ENCODE assay signal across 1 cellular context in the genomic region with DNA sequence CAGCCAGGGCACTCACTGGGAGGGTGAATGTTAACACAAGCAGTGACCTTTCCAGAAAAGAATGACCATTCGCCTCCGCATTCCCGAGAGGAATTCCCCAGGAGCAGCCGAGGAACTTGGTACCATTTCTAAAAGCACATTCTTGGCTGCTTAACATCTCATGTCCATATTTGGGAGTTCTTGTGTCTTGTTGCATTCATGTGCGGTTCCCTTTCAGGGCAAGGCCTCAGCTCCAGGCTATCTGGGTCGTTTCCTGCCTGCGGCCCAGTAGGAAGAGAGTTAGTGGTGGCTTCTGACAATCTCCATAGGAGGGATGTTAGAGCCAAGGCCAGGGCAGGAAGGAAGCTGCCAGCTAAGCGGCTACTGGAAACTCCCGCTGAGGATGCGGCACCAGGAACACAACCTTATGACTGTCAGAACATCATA.
TF ChIP-seq lines count a peak whose summit lies in the region.

No MANE protein-coding gene starts in this region.

TF ChIP-seq in H1, 55 proteins besides CTCF, POLR2A, EP300 and RAD21 (continued from another document):
- TF ChIP-seq CBX5 (IDR thresholded peaks at IDR 0.05; ENCODE audit: low read depth, low read length) (no peak), BCL11A (IDR thresholded peaks at IDR 0.05; ENCODE audit: low read depth in 2 of 2, low read length in 2 of 2) (no peak), KDM4A (IDR thresholded peaks at IDR 0.05; ENCODE audit: low read depth, low read length, severe bottlenecking) (no peak), SIN3A (conservative IDR thresholded peaks at IDR 0.05 in 1 of 2, IDR thresholded peaks at IDR 0.05 in 1 of 2; ENCODE audit: low read depth in 1 of 2, low read length in 2 of 2) (no peak), TAF1 (IDR thresholded peaks at IDR 0.05; ENCODE audit: low read depth, low read length) (0 out of 2 replicates have a peak, but pooled peaks have one; percentile 1), SUZ12 (IDR thresholded peaks at IDR 0.05; ENCODE audit: low read length) (no peak), RBBP5 (IDR thresholded peaks at IDR 0.05; ENCODE audit: borderline replicate concordance, low read depth, low read length) (no peak), SP1 (IDR thresholded peaks at IDR 0.05; ENCODE audit: low read depth, low read length) (0 out of 2 replicates have a peak, but pooled peaks have one; percentile 9), MAFK (IDR thresholded peaks at IDR 0.05; ENCODE audit: low read depth, low read length) (no peak), RNF2 (IDR thresholded peaks at IDR 0.05; ENCODE audit: borderline replicate concordance, low read depth, low read length, missing control alignments, poor library complexity, severe bottlenecking) (no peak), SP2 (IDR thresholded peaks at IDR 0.05; ENCODE audit: low read length) (no peak), TEAD4 (IDR thresholded peaks at IDR 0.05; ENCODE audit: low read depth, low read length) (peak; percentile 82), NANOG (IDR thresholded peaks at IDR 0.05; ENCODE audit: insufficient read depth, low read depth, low read length, poor library complexity, severe bottlenecking) (no peak), KDM1A (IDR thresholded peaks at IDR 0.05; ENCODE audit: borderline replicate concordance, low read length) (no peak), JUND (IDR thresholded peaks at IDR 0.05; ENCODE audit: low read length) (peak; percentile 51; the same call in 1 of the 2 replicates), SIRT6 (IDR thresholded peaks at IDR 0.05; ENCODE audit: low read length) (no peak), HDAC2 (IDR thresholded peaks at IDR 0.05; ENCODE audit: borderline replicate concordance in 1 of 2, low read depth in 2 of 2, low read length in 2 of 2) (0 out of 4 replicates have a peak, but pooled peaks of 1 of the 2 experiments have one; percentile 56), EGR1 (IDR thresholded peaks at IDR 0.05; ENCODE audit: borderline replicate concordance, low read depth, low read length) (0 out of 2 replicates have a peak, but pooled peaks have one; percentile 12), TBP (IDR thresholded peaks at IDR 0.05; ENCODE audit: low read depth, low read length) (no peak), POLR2AphosphoS5 (IDR thresholded peaks at IDR 0.05; ENCODE audit: low read depth, low read length) (no peak), ZNF274 (IDR thresholded peaks at IDR 0.05; ENCODE audit: borderline replicate concordance, extremely low read depth, low read length) (no peak), SP4 (IDR thresholded peaks at IDR 0.05; ENCODE audit: low read length) (no peak), SRF (IDR thresholded peaks at IDR 0.05; ENCODE audit: low read depth, low read length) (peak; percentile 94), RXRA (IDR thresholded peaks at IDR 0.05; ENCODE audit: insufficient read depth, low read depth, low read length) (no peak)
- TF ChIP-seq, protein P1, sequence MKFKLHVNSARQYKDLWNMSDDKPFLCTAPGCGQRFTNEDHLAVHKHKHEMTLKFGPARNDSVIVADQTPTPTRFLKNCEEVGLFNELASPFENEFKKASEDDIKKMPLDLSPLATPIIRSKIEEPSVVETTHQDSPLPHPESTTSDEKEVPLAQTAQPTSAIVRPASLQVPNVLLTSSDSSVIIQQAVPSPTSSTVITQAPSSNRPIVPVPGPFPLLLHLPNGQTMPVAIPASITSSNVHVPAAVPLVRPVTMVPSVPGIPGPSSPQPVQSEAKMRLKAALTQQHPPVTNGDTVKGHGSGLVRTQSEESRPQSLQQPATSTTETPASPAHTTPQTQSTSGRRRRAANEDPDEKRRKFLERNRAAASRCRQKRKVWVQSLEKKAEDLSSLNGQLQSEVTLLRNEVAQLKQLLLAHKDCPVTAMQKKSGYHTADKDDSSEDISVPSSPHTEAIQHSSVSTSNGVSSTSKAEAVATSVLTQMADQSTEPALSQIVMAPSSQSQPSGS (IDR thresholded peaks at IDR 0.05; ENCODE audit: low read length): peak; percentile 56; the same call in 1 of the 2 replicates
- TF ChIP-seq, protein P2, sequence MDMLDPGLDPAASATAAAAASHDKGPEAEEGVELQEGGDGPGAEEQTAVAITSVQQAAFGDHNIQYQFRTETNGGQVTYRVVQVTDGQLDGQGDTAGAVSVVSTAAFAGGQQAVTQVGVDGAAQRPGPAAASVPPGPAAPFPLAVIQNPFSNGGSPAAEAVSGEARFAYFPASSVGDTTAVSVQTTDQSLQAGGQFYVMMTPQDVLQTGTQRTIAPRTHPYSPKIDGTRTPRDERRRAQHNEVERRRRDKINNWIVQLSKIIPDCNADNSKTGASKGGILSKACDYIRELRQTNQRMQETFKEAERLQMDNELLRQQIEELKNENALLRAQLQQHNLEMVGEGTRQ (IDR thresholded peaks at IDR 0.05; ENCODE audit: low read length): no peak
- TF ChIP-seq, protein P3, sequence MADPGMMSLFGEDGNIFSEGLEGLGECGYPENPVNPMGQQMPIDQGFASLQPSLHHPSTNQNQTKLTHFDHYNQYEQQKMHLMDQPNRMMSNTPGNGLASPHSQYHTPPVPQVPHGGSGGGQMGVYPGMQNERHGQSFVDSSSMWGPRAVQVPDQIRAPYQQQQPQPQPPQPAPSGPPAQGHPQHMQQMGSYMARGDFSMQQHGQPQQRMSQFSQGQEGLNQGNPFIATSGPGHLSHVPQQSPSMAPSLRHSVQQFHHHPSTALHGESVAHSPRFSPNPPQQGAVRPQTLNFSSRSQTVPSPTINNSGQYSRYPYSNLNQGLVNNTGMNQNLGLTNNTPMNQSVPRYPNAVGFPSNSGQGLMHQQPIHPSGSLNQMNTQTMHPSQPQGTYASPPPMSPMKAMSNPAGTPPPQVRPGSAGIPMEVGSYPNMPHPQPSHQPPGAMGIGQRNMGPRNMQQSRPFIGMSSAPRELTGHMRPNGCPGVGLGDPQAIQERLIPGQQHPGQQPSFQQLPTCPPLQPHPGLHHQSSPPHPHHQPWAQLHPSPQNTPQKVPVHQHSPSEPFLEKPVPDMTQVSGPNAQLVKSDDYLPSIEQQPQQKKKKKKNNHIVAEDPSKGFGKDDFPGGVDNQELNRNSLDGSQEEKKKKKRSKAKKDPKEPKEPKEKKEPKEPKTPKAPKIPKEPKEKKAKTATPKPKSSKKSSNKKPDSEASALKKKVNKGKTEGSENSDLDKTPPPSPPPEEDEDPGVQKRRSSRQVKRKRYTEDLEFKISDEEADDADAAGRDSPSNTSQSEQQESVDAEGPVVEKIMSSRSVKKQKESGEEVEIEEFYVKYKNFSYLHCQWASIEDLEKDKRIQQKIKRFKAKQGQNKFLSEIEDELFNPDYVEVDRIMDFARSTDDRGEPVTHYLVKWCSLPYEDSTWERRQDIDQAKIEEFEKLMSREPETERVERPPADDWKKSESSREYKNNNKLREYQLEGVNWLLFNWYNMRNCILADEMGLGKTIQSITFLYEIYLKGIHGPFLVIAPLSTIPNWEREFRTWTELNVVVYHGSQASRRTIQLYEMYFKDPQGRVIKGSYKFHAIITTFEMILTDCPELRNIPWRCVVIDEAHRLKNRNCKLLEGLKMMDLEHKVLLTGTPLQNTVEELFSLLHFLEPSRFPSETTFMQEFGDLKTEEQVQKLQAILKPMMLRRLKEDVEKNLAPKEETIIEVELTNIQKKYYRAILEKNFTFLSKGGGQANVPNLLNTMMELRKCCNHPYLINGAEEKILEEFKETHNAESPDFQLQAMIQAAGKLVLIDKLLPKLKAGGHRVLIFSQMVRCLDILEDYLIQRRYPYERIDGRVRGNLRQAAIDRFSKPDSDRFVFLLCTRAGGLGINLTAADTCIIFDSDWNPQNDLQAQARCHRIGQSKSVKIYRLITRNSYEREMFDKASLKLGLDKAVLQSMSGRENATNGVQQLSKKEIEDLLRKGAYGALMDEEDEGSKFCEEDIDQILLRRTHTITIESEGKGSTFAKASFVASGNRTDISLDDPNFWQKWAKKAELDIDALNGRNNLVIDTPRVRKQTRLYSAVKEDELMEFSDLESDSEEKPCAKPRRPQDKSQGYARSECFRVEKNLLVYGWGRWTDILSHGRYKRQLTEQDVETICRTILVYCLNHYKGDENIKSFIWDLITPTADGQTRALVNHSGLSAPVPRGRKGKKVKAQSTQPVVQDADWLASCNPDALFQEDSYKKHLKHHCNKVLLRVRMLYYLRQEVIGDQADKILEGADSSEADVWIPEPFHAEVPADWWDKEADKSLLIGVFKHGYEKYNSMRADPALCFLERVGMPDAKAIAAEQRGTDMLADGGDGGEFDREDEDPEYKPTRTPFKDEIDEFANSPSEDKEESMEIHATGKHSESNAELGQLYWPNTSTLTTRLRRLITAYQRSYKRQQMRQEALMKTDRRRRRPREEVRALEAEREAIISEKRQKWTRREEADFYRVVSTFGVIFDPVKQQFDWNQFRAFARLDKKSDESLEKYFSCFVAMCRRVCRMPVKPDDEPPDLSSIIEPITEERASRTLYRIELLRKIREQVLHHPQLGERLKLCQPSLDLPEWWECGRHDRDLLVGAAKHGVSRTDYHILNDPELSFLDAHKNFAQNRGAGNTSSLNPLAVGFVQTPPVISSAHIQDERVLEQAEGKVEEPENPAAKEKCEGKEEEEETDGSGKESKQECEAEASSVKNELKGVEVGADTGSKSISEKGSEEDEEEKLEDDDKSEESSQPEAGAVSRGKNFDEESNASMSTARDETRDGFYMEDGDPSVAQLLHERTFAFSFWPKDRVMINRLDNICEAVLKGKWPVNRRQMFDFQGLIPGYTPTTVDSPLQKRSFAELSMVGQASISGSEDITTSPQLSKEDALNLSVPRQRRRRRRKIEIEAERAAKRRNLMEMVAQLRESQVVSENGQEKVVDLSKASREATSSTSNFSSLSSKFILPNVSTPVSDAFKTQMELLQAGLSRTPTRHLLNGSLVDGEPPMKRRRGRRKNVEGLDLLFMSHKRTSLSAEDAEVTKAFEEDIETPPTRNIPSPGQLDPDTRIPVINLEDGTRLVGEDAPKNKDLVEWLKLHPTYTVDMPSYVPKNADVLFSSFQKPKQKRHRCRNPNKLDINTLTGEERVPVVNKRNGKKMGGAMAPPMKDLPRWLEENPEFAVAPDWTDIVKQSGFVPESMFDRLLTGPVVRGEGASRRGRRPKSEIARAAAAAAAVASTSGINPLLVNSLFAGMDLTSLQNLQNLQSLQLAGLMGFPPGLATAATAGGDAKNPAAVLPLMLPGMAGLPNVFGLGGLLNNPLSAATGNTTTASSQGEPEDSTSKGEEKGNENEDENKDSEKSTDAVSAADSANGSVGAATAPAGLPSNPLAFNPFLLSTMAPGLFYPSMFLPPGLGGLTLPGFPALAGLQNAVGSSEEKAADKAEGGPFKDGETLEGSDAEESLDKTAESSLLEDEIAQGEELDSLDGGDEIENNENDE (IDR thresholded peaks at IDR 0.05; ENCODE audit: insufficient replicate concordance, low read length): no peak
- TF ChIP-seq, protein P4, sequence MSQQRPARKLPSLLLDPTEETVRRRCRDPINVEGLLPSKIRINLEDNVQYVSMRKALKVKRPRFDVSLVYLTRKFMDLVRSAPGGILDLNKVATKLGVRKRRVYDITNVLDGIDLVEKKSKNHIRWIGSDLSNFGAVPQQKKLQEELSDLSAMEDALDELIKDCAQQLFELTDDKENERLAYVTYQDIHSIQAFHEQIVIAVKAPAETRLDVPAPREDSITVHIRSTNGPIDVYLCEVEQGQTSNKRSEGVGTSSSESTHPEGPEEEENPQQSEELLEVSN (IDR thresholded peaks at IDR 0.05): 0 out of 2 replicates have a peak, but pooled peaks have one; percentile 10
- TF ChIP-seq, protein P5, sequence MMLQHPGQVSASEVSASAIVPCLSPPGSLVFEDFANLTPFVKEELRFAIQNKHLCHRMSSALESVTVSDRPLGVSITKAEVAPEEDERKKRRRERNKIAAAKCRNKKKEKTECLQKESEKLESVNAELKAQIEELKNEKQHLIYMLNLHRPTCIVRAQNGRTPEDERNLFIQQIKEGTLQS (IDR thresholded peaks at IDR 0.05; ENCODE audit: insufficient read depth, low read depth, low read length): no peak
